28 cellular contexts compared by ENCODE assay signal in the genomic region with DNA sequence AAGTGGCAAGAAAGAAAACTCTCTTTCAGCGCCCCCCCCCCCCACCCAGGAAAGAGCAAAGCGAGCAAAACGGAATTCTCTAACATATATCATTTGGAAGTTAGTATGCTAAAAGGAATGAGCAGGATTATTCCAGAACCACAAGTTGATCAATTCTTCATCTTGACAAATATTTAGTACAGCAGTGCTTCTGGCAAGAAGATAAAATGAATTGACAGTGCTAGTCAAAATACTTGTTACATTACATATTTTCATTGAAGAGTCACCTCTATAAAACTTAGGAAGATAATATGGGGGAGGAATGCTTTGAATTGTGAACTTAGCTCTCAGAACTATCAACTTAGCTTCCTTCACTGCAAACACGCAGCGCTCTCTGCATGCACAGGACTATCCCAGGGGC.
"Had no signal": no experiment of that assay in that cellular context is flagged by ENCODE, and none has a peak within 500 bp of the region (broad histone marks: within the 10 kb centered on the region; RNA-seq: fewer than 3 reads in every experiment).

No MANE protein-coding gene starts in this region.

- H3K9me3 Mint-ChIP-seq: activated B cell treated with CpG ODN at 0.5 μM for 24 hours; T-helper 2 cell treated with Interferon-gamma antibody and Interleukin-4, amounts not matched to agents 5 μg/mL and 100 μg/mL, for 36 hours had no signal

- H3K4me3 Mint-ChIP-seq: activated B cell treated with CpG ODN at 0.5 μM for 24 hours; activated CD8-positive, alpha-beta memory T cell treated with anti-CD3 and anti-CD28 coated beads, Interleukin-2, amount 10 ng/mL, durations not matched to agents 7 days and 5 days; activated CD8-positive, alpha-beta T cell treated with anti-CD3 and anti-CD28 coated beads, Interleukin-2, amount 10 ng/mL, durations not matched to agents 7 days and 5 days; memory B cell; naive thymus-derived CD4-positive, alpha-beta T cell; T-helper 2 cell treated with Interferon-gamma antibody and Interleukin-4, amounts not matched to agents 5 μg/mL and 100 μg/mL, for 36 hours had no signal

- H3K27ac Mint-ChIP-seq: activated B cell treated with CpG ODN at 0.5 μM for 24 hours; activated CD8-positive, alpha-beta memory T cell treated with anti-CD3 and anti-CD28 coated beads, Interleukin-2, amount 10 ng/mL, durations not matched to agents 7 days and 5 days; activated CD8-positive, alpha-beta T cell treated with anti-CD3 and anti-CD28 coated beads, Interleukin-2, amount 10 ng/mL, durations not matched to agents 7 days and 5 days; activated naive CD4-positive, alpha-beta T cell treated with anti-CD3 and anti-CD28 coated beads, Interleukin-2, amount 50 U/mL, for 72 hours; memory B cell; naive thymus-derived CD4-positive, alpha-beta T cell; T-helper 2 cell treated with Interferon-gamma antibody and Interleukin-4, amounts not matched to agents 5 μg/mL and 100 μg/mL, for 36 hours had no signal

- H3K36me3 ChIP-seq: cardiac muscle cell, pancreas, prostate gland, tibial nerve had no signal

- H3K9me3 ChIP-seq: body of pancreas, pancreas, prostate gland, tibial nerve had no signal

- H3K27me3 ChIP-seq: body of pancreas, cardiac muscle cell, dorsolateral prefrontal cortex, pancreas, tibial nerve had no signal

- H3K27me3 Mint-ChIP-seq: activated B cell treated with CpG ODN at 0.5 μM for 24 hours; memory B cell; naive thymus-derived CD4-positive, alpha-beta T cell had no signal

- H3K4me3 ChIP-seq: body of pancreas, cardiac muscle cell, coronary artery, dorsolateral prefrontal cortex, pancreas, prostate gland, tibial nerve had no signal

- ATAC-seq: activated CD8-positive, alpha-beta memory T cell treated with anti-CD3 and anti-CD28 coated beads, Interleukin-2, amount 10 ng/mL, durations not matched to agents 7 days and 5 days; activated CD8-positive, alpha-beta T cell treated with anti-CD3 and anti-CD28 coated beads, Interleukin-2, amount 10 ng/mL, durations not matched to agents 7 days and 5 days; activated naive CD4-positive, alpha-beta T cell treated with anti-CD3 and anti-CD28 coated beads, Interleukin-2, amount 50 U/mL, for 72 hours; body of pancreas; left cardiac atrium; left ventricle myocardium superior; naive thymus-derived CD4-positive, alpha-beta T cell; pancreas had no signal

- H3K4me1 ChIP-seq: body of pancreas, pancreas, prostate gland, tibial nerve had no signal

- H3K4me1 Mint-ChIP-seq: activated B cell treated with CpG ODN at 0.5 μM for 24 hours, memory B cell had no signal

- DNase-seq: activated B cell treated with CpG ODN at 0.5 μM for 24 hours; activated CD4-positive, alpha-beta T cell treated with anti-CD3 and anti-CD28 coated beads, Interleukin-2, amount 50 U/mL, for 1 hour; activated CD8-positive, alpha-beta memory T cell treated with anti-CD3 and anti-CD28 coated beads, Interleukin-2, amount 10 ng/mL, durations not matched to agents 7 days and 5 days; activated CD8-positive, alpha-beta T cell treated with anti-CD3 and anti-CD28 coated beads, Interleukin-2, amount 10 ng/mL, durations not matched to agents 7 days and 5 days; activated naive CD4-positive, alpha-beta T cell; activated T-cell treated with anti-CD3 and anti-CD28 coated beads, Interleukin-2, amount 50 U/mL, for 48 hours; anterior cingulate cortex; body of pancreas; dorsolateral prefrontal cortex; effector memory CD4-positive, alpha-beta T cell; erythroblast; foreskin melanocyte; left cardiac atrium; left ventricle myocardium superior; midbrain; naive thymus-derived CD4-positive, alpha-beta T cell; pancreas; stimulated activated CD4-positive, alpha-beta T cell treated with anti-CD3 and anti-CD28 coated beads, Interleukin-15, amount 100 ng/mL, for 24 hours; stimulated activated CD4-positive, alpha-beta T cell treated with anti-CD3 and anti-CD28 coated beads, Interleukin-2, amount 100 ng/mL, for 24 hours; stimulated activated naive CD4-positive, alpha-beta T cell treated with Interleukin-2 at 50 U/mL for 16 hours; T-helper 1 cell had no signal

- H3K36me3 Mint-ChIP-seq: activated naive CD4-positive, alpha-beta T cell treated with anti-CD3 and anti-CD28 coated beads, Interleukin-2, amount 50 U/mL, for 72 hours; memory B cell; naive thymus-derived CD4-positive, alpha-beta T cell had no signal

- H3K27ac ChIP-seq: body of pancreas, cardiac muscle cell, coronary artery, dorsolateral prefrontal cortex, pancreas, prostate gland, tibial nerve had no signal
